In the genomic region with DNA sequence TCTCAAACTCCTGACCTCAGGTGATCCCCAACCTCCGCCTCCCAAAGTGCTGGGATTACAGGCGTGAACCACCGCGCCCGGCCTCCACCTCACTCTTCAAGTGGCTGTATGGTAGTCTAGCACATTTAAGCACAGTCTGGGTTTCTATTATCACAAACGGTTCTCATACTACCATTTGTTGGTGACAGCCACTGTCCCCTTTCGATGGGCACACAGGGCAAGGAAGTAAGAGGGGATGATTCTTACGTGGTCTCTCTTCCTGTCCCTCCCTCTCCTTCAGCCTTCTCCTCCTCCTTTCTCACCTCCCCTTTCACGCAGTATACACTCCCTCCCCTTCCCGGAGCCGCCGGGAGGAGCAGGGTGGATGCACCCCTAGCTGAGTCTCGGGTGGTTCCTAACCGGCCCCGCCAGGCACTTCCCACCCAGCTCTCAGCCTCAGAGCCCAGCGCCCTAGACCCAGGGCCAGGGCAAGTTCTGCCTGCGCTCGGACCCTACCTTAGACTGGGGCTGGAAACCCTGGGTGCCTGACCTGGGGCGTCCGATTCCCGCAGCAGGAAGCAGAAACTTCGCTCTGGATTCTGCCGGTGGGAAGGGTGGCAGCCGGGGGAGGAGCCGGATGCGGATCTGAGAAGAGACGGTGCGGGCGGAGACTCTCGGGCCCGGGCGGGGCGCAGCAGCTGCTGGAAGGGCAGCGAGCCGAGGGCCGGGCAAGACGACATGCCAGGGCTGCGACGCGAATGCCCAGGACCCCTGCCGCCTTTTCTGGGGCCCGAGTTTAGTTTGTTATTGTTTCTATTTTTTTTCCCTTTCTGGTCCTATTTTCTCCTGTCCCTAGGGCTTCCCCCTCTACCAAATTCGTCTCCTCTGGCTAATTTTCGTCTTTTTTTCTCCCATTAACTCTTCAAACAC, we compare ENCODE assay signal across 8 cellular contexts. TPM values are rescaled to one million over a fixed set of nuclear protein-coding genes. Genes with fewer than 3 reads are reported as not detected.
DNase-seq lines count a peak whose midpoint lies in the region; ATAC-seq and TF ChIP-seq lines count a peak whose summit lies in the region.

A gene (minus strand): TSS at position 626 of the 909 bp plus-strand sequence. CDS start 5,062 bp downstream, outside the sequence.

- TF ChIP-seq CTCF in WERI-Rb-1 (IDR thresholded peaks at IDR 0.05; ENCODE audit: low read depth, low read length) (no peak), breast epithelium (IDR thresholded peaks at IDR 0.05) (peak in 2 of 3 donors; percentile 17 to 20)

- peak within 1 kb of the TSS; percentile 61 for H3K9ac ChIP-seq in iPS-20b (ENCODE audit: low read depth, low read length)
- H3K9ac ChIP-seq in skeletal muscle tissue (ENCODE audit: low read depth in 1 of 3, low read length in 3 of 3), result peak within 1 kb of the TSS; percentile 88 to 97 (median 93)

- peak; percentile 53 for TF ChIP-seq POLR2A in breast epithelium (IDR thresholded peaks at IDR 0.05)

- intact Hi-C loops in breast epithelium (cut with DNase I; ENCODE audit: low total_unique reads), result loop anchor here (5.0 kb wide), 1 partner anchor 194 kb away; no protein-coding TSS in a partner anchor

- H3K27me3 ChIP-seq in WERI-Rb-1 (ENCODE audit: insufficient read depth, low read depth, severe bottlenecking) (no peaks in the 10 kb centered on the region), breast epithelium (no peaks in the 10 kb centered on the region), iPS-20b (ENCODE audit: insufficient read depth, low read length) (peaks cover 7% of the 10 kb centered on the region; the same call in 1 of the 2 replicates), skeletal muscle tissue (ENCODE audit: control insufficient read depth in 3 of 3, insufficient read depth in 3 of 3, low read length in 3 of 3) (no peaks in the 10 kb centered on the region)

- H3K27ac ChIP-seq in WERI-Rb-1, result peak within 1 kb of the TSS; percentile 82
- H3K27ac ChIP-seq in breast epithelium, result peak within 1 kb of the TSS; percentile 95 to 97
- no peak within 1 kb of the TSS for H3K27ac ChIP-seq in iPS-20b (ENCODE audit: low read length)
- peak within 1 kb of the TSS; percentile 91 for H3K27ac ChIP-seq in skeletal muscle tissue (ENCODE audit: low read depth, low read length)

- H3K4me1 ChIP-seq in breast epithelium (peaks cover 2 to 4% of the 10 kb centered on the region in 2 donors), iPS-20b (ENCODE audit: insufficient read depth, low read length) (peaks cover 8% of the 10 kb centered on the region; the same call in 1 of the 2 replicates), skeletal muscle tissue (ENCODE audit: control insufficient read depth in 3 of 3, insufficient read depth in 3 of 3, low read length in 3 of 3) (peaks cover 13 to 25% (median 14%) of the 10 kb centered on the region in 3 donors)

- peak; percentile 39 for DNase-seq in 8988T
- peak; percentile 80 for DNase-seq in NCI-H2196 (lab: John Stamatoyannopoulos, UW; ENCODE audit: unreplicated experiment)
- peak; percentile 90 for DNase-seq in WERI-Rb-1
- peak; percentile 85 to 92 for DNase-seq in breast epithelium (ENCODE audit: low spot score in 2 of 2)

- peak within 1 kb of the TSS; percentile 87 for H3K4me3 ChIP-seq in WERI-Rb-1 (ENCODE audit: low read depth, low read length)
- peak within 1 kb of the TSS; percentile 79 to 86 (median 81) for H3K4me3 ChIP-seq in breast epithelium
- H3K4me3 ChIP-seq in iPS-20b (ENCODE audit: low read length), result peak within 1 kb of the TSS; percentile 71
- peak within 1 kb of the TSS; percentile 79 to 95 (median 92) for H3K4me3 ChIP-seq in skeletal muscle tissue (ENCODE audit: low read length in 3 of 3)

- ATAC-seq in GM18858 (IDR thresholded peaks at IDR 0.05; ENCODE audit: unreplicated experiment) (peak; percentile 40), HG03103 (IDR thresholded peaks at IDR 0.05; ENCODE audit: low read depth, unreplicated experiment) (peak; percentile 58)

- H3K36me3 ChIP-seq in WERI-Rb-1, result peaks cover 3% of the 10 kb centered on the region
- H3K36me3 ChIP-seq in breast epithelium, result no peaks in the 10 kb centered on the region
- no peaks in the 10 kb centered on the region for H3K36me3 ChIP-seq in iPS-20b (ENCODE audit: insufficient read depth, low read depth, low read length)
- H3K36me3 ChIP-seq in skeletal muscle tissue (ENCODE audit: control insufficient read depth in 3 of 3, insufficient read depth in 3 of 3, low read length in 3 of 3), result peaks cover under 1 to 2% (median 1%) of the 10 kb centered on the region in 3 donors

- H3K9me3 ChIP-seq in WERI-Rb-1 (ENCODE audit: severe bottlenecking) (no peaks in the 10 kb centered on the region), breast epithelium (no peaks in the 10 kb centered on the region), iPS-20b (ENCODE audit: insufficient read depth, low read depth, low read length) (no peaks in the 10 kb centered on the region), skeletal muscle tissue (ENCODE audit: control insufficient read depth in 3 of 3, low read length in 3 of 3) (no peaks in the 10 kb centered on the region)

RNA-seq across cellular contexts. Expression of the gene that starts here (rescaled TPM):
- total RNA-seq in breast epithelium, result 10 to 100 TPM; 21.3 to 34.5 (median 27.2) TPM
- 10.4 TPM for total RNA-seq in skeletal muscle tissue

Comparison
In these comparisons a context has a peak if more than half of its experiments do, and no peak if none do; other contexts are left out.
1. DNase-seq: peak in every context shown above with its lines; median percentile 90 in WERI-Rb-1; 88 in breast epithelium; 80 in NCI-H2196; 39 in 8988T.